3 cellular contexts compared by ENCODE assay signal in the genomic region with DNA sequence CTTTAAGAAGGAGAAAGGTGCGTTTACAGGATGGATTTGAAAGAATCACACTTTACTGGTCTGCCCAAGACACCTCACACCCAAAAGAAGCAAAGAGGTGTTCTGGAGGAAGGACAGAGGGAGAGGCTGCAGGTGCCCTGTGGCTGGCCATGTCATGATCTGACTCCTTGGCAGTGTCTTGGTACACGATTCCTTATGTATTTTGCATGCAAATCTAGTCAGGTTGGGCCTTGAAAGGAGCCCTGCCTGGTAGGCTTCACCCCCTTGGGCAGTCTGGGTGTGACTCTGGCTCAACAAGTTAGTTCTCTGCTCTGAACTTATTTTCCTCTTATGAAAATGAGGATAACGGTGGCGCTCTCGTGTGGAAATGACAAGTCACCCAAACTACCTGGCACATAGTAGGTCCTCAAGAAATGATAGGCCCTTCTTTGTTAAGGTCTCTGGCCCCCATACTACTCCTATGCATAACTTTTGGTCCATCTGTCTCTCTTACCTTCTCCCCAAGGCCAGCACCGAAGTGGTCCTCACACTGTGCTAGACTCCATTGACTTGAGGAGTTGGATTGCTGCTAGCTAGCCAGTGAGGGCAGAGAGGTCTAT.
A peak's percentile ranks its signal among the peaks of the same experiment; 100 is the strongest.
TF ChIP-seq lines count a peak whose summit lies in the region.

No MANE protein-coding gene starts in this region.

TF ChIP-seq in GM23338, 12 proteins besides CTCF, POLR2A, EP300 and RAD21 (continues in another document):
- TF ChIP-seq, protein P1, sequence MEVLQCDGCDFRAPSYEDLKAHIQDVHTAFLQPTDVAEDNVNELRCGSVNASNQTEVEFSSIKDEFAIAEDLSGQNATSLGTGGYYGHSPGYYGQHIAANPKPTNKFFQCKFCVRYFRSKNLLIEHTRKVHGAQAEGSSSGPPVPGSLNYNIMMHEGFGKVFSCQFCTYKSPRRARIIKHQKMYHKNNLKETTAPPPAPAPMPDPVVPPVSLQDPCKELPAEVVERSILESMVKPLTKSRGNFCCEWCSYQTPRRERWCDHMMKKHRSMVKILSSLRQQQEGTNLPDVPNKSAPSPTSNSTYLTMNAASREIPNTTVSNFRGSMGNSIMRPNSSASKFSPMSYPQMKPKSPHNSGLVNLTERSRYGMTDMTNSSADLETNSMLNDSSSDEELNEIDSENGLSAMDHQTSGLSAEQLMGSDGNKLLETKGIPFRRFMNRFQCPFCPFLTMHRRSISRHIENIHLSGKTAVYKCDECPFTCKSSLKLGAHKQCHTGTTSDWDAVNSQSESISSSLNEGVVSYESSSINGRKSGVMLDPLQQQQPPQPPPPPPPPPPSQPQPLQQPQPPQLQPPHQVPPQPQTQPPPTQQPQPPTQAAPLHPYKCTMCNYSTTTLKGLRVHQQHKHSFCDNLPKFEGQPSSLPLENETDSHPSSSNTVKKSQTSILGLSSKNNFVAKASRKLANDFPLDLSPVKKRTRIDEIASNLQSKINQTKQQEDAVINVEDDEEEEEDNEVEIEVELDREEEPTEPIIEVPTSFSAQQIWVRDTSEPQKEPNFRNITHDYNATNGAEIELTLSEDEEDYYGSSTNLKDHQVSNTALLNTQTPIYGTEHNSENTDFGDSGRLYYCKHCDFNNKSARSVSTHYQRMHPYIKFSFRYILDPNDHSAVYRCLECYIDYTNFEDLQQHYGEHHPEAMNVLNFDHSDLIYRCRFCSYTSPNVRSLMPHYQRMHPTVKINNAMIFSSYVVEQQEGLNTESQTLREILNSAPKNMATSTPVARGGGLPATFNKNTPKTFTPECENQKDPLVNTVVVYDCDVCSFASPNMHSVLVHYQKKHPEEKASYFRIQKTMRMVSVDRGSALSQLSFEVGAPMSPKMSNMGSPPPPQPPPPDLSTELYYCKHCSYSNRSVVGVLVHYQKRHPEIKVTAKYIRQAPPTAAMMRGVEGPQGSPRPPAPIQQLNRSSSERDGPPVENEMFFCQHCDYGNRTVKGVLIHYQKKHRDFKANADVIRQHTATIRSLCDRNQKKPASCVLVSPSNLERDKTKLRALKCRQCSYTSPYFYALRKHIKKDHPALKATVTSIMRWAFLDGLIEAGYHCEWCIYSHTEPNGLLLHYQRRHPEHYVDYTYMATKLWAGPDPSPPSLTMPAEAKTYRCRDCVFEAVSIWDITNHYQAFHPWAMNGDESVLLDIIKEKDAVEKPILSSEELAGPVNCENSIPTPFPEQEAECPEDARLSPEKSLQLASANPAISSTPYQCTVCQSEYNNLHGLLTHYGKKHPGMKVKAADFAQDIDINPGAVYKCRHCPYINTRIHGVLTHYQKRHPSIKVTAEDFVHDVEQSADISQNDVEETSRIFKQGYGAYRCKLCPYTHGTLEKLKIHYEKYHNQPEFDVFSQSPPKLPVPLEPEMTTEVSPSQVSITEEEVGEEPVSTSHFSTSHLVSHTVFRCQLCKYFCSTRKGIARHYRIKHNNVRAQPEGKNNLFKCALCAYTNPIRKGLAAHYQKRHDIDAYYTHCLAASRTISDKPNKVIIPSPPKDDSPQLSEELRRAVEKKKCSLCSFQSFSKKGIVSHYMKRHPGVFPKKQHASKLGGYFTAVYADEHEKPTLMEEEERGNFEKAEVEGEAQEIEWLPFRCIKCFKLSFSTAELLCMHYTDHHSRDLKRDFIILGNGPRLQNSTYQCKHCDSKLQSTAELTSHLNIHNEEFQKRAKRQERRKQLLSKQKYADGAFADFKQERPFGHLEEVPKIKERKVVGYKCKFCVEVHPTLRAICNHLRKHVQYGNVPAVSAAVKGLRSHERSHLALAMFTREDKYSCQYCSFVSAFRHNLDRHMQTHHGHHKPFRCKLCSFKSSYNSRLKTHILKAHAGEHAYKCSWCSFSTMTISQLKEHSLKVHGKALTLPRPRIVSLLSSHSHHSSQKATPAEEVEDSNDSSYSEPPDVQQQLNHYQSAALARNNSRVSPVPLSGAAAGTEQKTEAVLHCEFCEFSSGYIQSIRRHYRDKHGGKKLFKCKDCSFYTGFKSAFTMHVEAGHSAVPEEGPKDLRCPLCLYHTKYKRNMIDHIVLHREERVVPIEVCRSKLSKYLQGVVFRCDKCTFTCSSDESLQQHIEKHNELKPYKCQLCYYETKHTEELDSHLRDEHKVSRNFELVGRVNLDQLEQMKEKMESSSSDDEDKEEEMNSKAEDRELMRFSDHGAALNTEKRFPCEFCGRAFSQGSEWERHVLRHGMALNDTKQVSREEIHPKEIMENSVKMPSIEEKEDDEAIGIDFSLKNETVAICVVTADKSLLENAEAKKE (CRISPR knock-in tag; IDR thresholded peaks at IDR 0.05) = no peak
- TF ChIP-seq ZNF331 (CRISPR knock-in tag; IDR thresholded peaks at IDR 0.05; ENCODE audit: low read depth) (no peak), POLR2AphosphoS5 (IDR thresholded peaks at IDR 0.05; ENCODE audit: low read depth) (no peak), CREB1 (CRISPR knock-in tag; IDR thresholded peaks at IDR 0.05; ENCODE audit: low read depth) (no peak)

TF ChIP-seq in GM12878, 131 proteins besides CTCF, POLR2A, EP300 and RAD21:
- TF ChIP-seq, protein P2, sequence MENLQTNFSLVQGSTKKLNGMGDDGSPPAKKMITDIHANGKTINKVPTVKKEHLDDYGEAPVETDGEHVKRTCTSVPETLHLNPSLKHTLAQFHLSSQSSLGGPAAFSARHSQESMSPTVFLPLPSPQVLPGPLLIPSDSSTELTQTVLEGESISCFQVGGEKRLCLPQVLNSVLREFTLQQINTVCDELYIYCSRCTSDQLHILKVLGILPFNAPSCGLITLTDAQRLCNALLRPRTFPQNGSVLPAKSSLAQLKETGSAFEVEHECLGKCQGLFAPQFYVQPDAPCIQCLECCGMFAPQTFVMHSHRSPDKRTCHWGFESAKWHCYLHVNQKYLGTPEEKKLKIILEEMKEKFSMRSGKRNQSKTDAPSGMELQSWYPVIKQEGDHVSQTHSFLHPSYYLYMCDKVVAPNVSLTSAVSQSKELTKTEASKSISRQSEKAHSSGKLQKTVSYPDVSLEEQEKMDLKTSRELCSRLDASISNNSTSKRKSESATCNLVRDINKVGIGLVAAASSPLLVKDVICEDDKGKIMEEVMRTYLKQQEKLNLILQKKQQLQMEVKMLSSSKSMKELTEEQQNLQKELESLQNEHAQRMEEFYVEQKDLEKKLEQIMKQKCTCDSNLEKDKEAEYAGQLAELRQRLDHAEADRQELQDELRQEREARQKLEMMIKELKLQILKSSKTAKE (IDR thresholded peaks at IDR 0.05; ENCODE audit: low read depth, poor library complexity, severe bottlenecking) = no peak
- peak; percentile 45; the same call in 1 of the 2 replicates for TF ChIP-seq DPF2 (IDR thresholded peaks at IDR 0.05)

TF ChIP-seq in SK-N-SH, 30 proteins besides CTCF, POLR2A, EP300 and RAD21 (continued from another document):
- no peak for TF ChIP-seq TCF12 (IDR thresholded peaks at IDR 0.05)
- TF ChIP-seq POLR2AphosphoS5 (IDR thresholded peaks at IDR 0.05; ENCODE audit: low read depth, low read length) = no peak
- no peak for TF ChIP-seq NRF1 (IDR thresholded peaks at IDR 0.05; ENCODE audit: low read depth, low read length)
- TF ChIP-seq GATA2 (CRISPR knock-in tag; IDR thresholded peaks at IDR 0.05) = no peak
- TF ChIP-seq, protein P3, sequence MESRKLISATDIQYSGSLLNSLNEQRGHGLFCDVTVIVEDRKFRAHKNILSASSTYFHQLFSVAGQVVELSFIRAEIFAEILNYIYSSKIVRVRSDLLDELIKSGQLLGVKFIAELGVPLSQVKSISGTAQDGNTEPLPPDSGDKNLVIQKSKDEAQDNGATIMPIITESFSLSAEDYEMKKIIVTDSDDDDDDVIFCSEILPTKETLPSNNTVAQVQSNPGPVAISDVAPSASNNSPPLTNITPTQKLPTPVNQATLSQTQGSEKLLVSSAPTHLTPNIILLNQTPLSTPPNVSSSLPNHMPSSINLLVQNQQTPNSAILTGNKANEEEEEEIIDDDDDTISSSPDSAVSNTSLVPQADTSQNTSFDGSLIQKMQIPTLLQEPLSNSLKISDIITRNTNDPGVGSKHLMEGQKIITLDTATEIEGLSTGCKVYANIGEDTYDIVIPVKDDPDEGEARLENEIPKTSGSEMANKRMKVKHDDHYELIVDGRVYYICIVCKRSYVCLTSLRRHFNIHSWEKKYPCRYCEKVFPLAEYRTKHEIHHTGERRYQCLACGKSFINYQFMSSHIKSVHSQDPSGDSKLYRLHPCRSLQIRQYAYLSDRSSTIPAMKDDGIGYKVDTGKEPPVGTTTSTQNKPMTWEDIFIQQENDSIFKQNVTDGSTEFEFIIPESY (IDR thresholded peaks at IDR 0.05; ENCODE audit: borderline replicate concordance, low read depth) = no peak
- TF ChIP-seq FOSL2 (IDR thresholded peaks at IDR 0.05; ENCODE audit: borderline replicate concordance, low read depth) = no peak
- TF ChIP-seq CHD2 (IDR thresholded peaks at IDR 0.05; ENCODE audit: low read length, partially characterized antibody) = no peak
- TF ChIP-seq, protein P4, sequence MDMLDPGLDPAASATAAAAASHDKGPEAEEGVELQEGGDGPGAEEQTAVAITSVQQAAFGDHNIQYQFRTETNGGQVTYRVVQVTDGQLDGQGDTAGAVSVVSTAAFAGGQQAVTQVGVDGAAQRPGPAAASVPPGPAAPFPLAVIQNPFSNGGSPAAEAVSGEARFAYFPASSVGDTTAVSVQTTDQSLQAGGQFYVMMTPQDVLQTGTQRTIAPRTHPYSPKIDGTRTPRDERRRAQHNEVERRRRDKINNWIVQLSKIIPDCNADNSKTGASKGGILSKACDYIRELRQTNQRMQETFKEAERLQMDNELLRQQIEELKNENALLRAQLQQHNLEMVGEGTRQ (IDR thresholded peaks at IDR 0.05; ENCODE audit: borderline replicate concordance, low read depth, low read length) = no peak
- TF ChIP-seq MXI1 (IDR thresholded peaks at IDR 0.05; ENCODE audit: low read depth, low read length) = no peak
- no peak for TF ChIP-seq GABPA (IDR thresholded peaks at IDR 0.05; ENCODE audit: low read depth)
- no peak for TF ChIP-seq TEAD4 (IDR thresholded peaks at IDR 0.05; ENCODE audit: borderline replicate concordance, insufficient read depth)
- TF ChIP-seq, protein P5, sequence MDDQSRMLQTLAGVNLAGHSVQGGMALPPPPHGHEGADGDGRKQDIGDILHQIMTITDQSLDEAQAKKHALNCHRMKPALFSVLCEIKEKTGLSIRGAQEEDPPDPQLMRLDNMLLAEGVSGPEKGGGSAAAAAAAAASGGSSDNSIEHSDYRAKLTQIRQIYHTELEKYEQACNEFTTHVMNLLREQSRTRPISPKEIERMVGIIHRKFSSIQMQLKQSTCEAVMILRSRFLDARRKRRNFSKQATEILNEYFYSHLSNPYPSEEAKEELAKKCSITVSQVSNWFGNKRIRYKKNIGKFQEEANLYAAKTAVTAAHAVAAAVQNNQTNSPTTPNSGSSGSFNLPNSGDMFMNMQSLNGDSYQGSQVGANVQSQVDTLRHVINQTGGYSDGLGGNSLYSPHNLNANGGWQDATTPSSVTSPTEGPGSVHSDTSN (IDR thresholded peaks at IDR 0.05) = no peak
- no peak for TF ChIP-seq JUND (IDR thresholded peaks at IDR 0.05)
